24 cellular contexts compared by ENCODE assay signal in the genomic region with DNA sequence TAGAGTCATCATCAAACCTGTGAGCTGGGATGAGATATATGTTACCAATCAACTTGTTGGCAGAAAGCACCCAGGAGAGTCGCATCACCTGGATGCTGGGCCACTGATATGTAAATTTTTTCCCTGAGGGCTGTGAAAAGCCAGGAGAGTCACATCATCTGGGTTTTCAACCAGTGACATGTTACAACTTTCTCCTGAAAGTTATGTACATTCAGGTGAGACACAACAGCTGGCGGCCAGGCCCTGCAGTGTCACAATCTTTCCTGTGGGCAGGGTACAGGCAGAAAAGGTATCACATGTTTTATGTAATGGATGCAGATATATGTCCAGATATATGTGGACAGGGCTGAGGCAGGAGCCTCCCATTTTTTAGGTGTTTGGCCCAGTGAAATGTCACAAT. TPM values are rescaled to one million over a fixed set of nuclear protein-coding genes. Genes with fewer than 3 reads are reported as not detected.
"Had no signal": no experiment of that assay in that cellular context is flagged by ENCODE, and none has a peak within 500 bp of the region (broad histone marks: within the 10 kb centered on the region; RNA-seq: fewer than 3 reads in every experiment).

No MANE protein-coding gene starts in this region.

- H3K9ac ChIP-seq: SK-N-SH had no signal

- H3K27ac ChIP-seq: ascending aorta, body of pancreas, SJCRH30 had no signal

- H3K27me3 ChIP-seq: ascending aorta, body of pancreas, SJCRH30 had no signal

- H3K27ac Mint-ChIP-seq: activated CD8-positive, alpha-beta memory T cell treated with anti-CD3 and anti-CD28 coated beads, Interleukin-2, amount 10 ng/mL, durations not matched to agents 7 days and 5 days; activated naive CD4-positive, alpha-beta T cell treated with anti-CD3 and anti-CD28 coated beads for 36 hours had no signal

- H3K4me1 ChIP-seq: ascending aorta, body of pancreas, SJCRH30 had no signal

- FAIRE-seq: bronchial epithelial cell had no signal

- H3K4me3 Mint-ChIP-seq: activated CD8-positive, alpha-beta memory T cell treated with anti-CD3 and anti-CD28 coated beads, Interleukin-2, amount 10 ng/mL, durations not matched to agents 7 days and 5 days; activated naive CD4-positive, alpha-beta T cell treated with anti-CD3 and anti-CD28 coated beads for 36 hours had no signal

- DNase-seq: activated CD4-positive, alpha-beta T cell treated with anti-CD3 and anti-CD28 coated beads for 48 hours; activated CD8-positive, alpha-beta memory T cell treated with anti-CD3 and anti-CD28 coated beads, Interleukin-2, amount 10 ng/mL, durations not matched to agents 7 days and 5 days; amniotic stem cell; body of pancreas; central memory CD4-positive, alpha-beta T cell; IMR-90; Kasumi-1; KBM-7; NCI-H1105 treated with DMSO at 0.1 percent for 48 hours; NCI-H1436 treated with DMSO at 0.1 percent for 48 hours; NCI-H187; NCI-H2081; NCI-H510A treated with DMSO at 0.1 percent for 48 hours; NCI-H69; NK-92 treated with Interleukin-12 subunit alpha and Interleukin-12 subunit beta, amount 100 ng/mL, for 24 hours; RPMI8226; SJCRH30; SK-N-SH; SW 1271 had no signal

- H3K27me3 Mint-ChIP-seq: activated CD8-positive, alpha-beta memory T cell treated with anti-CD3 and anti-CD28 coated beads, Interleukin-2, amount 10 ng/mL, durations not matched to agents 7 days and 5 days had no signal

- H3K4me3 ChIP-seq: ascending aorta, body of pancreas, SJCRH30 had no signal

- ATAC-seq: activated CD8-positive, alpha-beta memory T cell treated with anti-CD3 and anti-CD28 coated beads, Interleukin-2, amount 10 ng/mL, durations not matched to agents 7 days and 5 days; body of pancreas; Panc1; Right ventricle myocardium inferior had no signal

- H3K9me3 Mint-ChIP-seq: activated naive CD4-positive, alpha-beta T cell treated with anti-CD3 and anti-CD28 coated beads for 36 hours had no signal

- H3K4me2 ChIP-seq: SK-N-SH had no signal

- H3K9me3 ChIP-seq: ascending aorta, body of pancreas, SJCRH30, SK-N-SH had no signal

RNA-seq across cellular contexts. Expression of a gene that starts 13.2 kb away (rescaled TPM):
- total RNA-seq: ascending aorta had no signal
